15 cellular contexts compared by ENCODE assay signal in the genomic region with DNA sequence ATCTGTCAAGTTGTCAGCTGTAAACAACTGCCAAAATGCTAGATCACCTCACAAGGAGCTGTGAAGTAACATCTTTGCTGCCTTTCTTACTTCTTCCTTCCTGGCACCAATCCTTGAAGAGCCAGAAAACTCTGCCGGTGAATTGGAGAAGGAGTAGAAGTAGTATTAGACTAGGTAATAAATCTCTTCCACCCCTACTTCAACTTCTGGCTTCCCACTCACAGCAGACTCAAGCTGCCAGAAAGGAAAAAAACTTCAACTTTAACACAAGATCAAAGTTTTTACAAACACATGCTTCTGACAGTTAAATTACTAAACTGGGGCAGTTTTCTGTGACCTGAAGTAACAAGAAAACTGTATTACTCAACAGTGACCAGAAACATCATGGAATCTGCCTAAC.
A peak's percentile ranks its signal among the peaks of the same experiment; 100 is the strongest.
DNase-seq lines count a peak whose midpoint lies in the region; ATAC-seq, FAIRE-seq and TF ChIP-seq lines count a peak whose summit lies in the region.
"Had no signal": no experiment of that assay in that cellular context is flagged by ENCODE, and none has a peak within 500 bp of the region (broad histone marks: within the 10 kb centered on the region; RNA-seq: fewer than 3 reads in every experiment).

No MANE protein-coding gene starts in this region.

- H3K79me2 ChIP-seq in endothelial cell of umbilical vein (ENCODE audit: control insufficient read depth, insufficient read depth, low read length) = no peaks in the 10 kb centered on the region
- H3K79me2 ChIP-seq: parathyroid adenoma had no signal

- no peaks in the 10 kb centered on the region for H3K4me1 ChIP-seq in endothelial cell of umbilical vein (ENCODE audit: control insufficient read depth, extremely low read depth, insufficient read depth, low read length)
- peaks cover 30 to 34% of the 10 kb centered on the region in 2 experiments for H3K4me1 ChIP-seq in neutrophil (ENCODE audit: control insufficient read depth in 1 of 2, insufficient read depth in 1 of 2, low read depth in 1 of 2, low read length in 1 of 2)
- H3K4me1 ChIP-seq in SJCRH30 = peaks cover 7% of the 10 kb centered on the region; the same call in 1 of the 2 replicates
- H3K4me1 ChIP-seq: parathyroid adenoma had no signal

- no peak for FAIRE-seq in endothelial cell of umbilical vein (lab: Jason Lieb, UNC)
- FAIRE-seq: GM19239 had no signal

- dilution Hi-C loops in endothelial cell of umbilical vein (cut with MboI; ENCODE audit: extremely low pct_ligation_motif_present, low sequenced_read_pairs) = no loop called here

- H3K27ac ChIP-seq in endothelial cell of umbilical vein (ENCODE audit: insufficient read depth, low read depth, low read length) (no peak overlapping the region), neutrophil (peak overlapping the region; percentile 91), SJCRH30 (no peak overlapping the region)
- H3K27ac ChIP-seq: parathyroid adenoma had no signal

- BruUV-seq in endothelial cell of umbilical vein (replicated peaks; lab: Mats Ljungman, UMichigan) = no TSS peak

- peaks cover 3% of the 10 kb centered on the region for H3K4me1 Mint-ChIP-seq in progenitor cell of endocrine pancreas (ENCODE audit: low read depth)

- H4K20me1 ChIP-seq in endothelial cell of umbilical vein (replicated peaks; ENCODE audit: control insufficient read depth, extremely low read depth, insufficient read depth, low read length) = no peaks in the 10 kb centered on the region

- peak overlapping the region; percentile 40 for H2AFZ ChIP-seq in endothelial cell of umbilical vein (ENCODE audit: low read depth, low read length)
- H2AFZ ChIP-seq: parathyroid adenoma had no signal

- H3K36me3 ChIP-seq in endothelial cell of umbilical vein (ENCODE audit: control insufficient read depth in 2 of 2, extremely low read depth in 1 of 2, insufficient read depth in 2 of 2, low read length in 2 of 2) (no peaks in the 10 kb centered on the region), neutrophil (no peaks in the 10 kb centered on the region), SJCRH30 (no peaks in the 10 kb centered on the region)

- no peak for TF ChIP-seq POLR2A in NB4 (IDR thresholded peaks at IDR 0.05; ENCODE audit: extremely low read depth, insufficient read length)
- TF ChIP-seq POLR2A in endothelial cell of umbilical vein (IDR thresholded peaks at IDR 0.05; ENCODE audit: low read depth, low read length) = no peak

- H3K27ac Mint-ChIP-seq in progenitor cell of endocrine pancreas = no peak overlapping the region
- H3K27ac Mint-ChIP-seq: T-helper 1 cell treated with Interleukin-12 subunit alpha and Interleukin-12 subunit beta and Interleukin-4 antibody, amounts not matched to agents 30 μg/mL and 1 μg/mL, for 36 hours had no signal

- H3K9me3 ChIP-seq in endothelial cell of umbilical vein (replicated peaks; ENCODE audit: control insufficient read depth, insufficient read depth, low read length) = no peaks in the 10 kb centered on the region
- no peaks in the 10 kb centered on the region for H3K9me3 ChIP-seq in neutrophil
- H3K9me3 ChIP-seq in SJCRH30 (replicated peaks) = 0 out of 2 replicates have a peak, but pooled peaks cover 2% of the 10 kb centered on the region

- H3K4me3 ChIP-seq in NB4 (ENCODE audit: low read depth, low read length) (peak overlapping the region; percentile 3), endothelial cell of umbilical vein (replicated peaks in 1 of 3; ENCODE audit: insufficient read depth in 1 of 3, low read depth in 1 of 3, low read length in 3 of 3) (no peak overlapping the region), neutrophil (ENCODE audit: low read depth in 1 of 2, low read length in 1 of 2) (peak overlapping the region; percentile 33 to 43), SJCRH30 (no peak overlapping the region)
- H3K4me3 ChIP-seq: lung had no signal

- H3K27me3 Mint-ChIP-seq in progenitor cell of endocrine pancreas = no peaks in the 10 kb centered on the region
- H3K27me3 Mint-ChIP-seq: brain had no signal

- CTCF ChIA-PET in endothelial cell of umbilical vein (lab: Charles Lee) = no interaction called here

- H3K36me3 Mint-ChIP-seq in progenitor cell of endocrine pancreas (ENCODE audit: insufficient read depth) = no peaks in the 10 kb centered on the region
- H3K36me3 Mint-ChIP-seq: brain had no signal

- H3K4me3 Mint-ChIP-seq in progenitor cell of endocrine pancreas (ENCODE audit: low read depth) = no peak overlapping the region
- H3K4me3 Mint-ChIP-seq: brain; T-helper 1 cell treated with Interleukin-12 subunit alpha and Interleukin-12 subunit beta and Interleukin-4 antibody, amounts not matched to agents 30 μg/mL and 1 μg/mL, for 36 hours had no signal

- intact Hi-C loops in endothelial cell of umbilical vein (cut with micrococcal nuclease) = no loop called here

- H3K9me3 Mint-ChIP-seq in progenitor cell of endocrine pancreas (ENCODE audit: low read depth) = no peaks in the 10 kb centered on the region
- H3K9me3 Mint-ChIP-seq: T-helper 1 cell treated with Interleukin-12 subunit alpha and Interleukin-12 subunit beta and Interleukin-4 antibody, amounts not matched to agents 30 μg/mL and 1 μg/mL, for 36 hours had no signal

- POLR2A ChIA-PET in endothelial cell of umbilical vein (lab: Charles Lee) = no interaction called here

- TF ChIP-seq CTCF in NB4 (IDR thresholded peaks at IDR 0.05; ENCODE audit: low read depth, low read length) (no peak), endothelial cell of umbilical vein (IDR thresholded peaks at IDR 0.05; ENCODE audit: extremely low read depth in 1 of 2, insufficient read depth in 1 of 2, low read depth in 1 of 2, low read length in 2 of 2) (no peak), neutrophil (IDR thresholded peaks at IDR 0.05) (no peak), progenitor cell of endocrine pancreas (IDR thresholded peaks at IDR 0.05; ENCODE audit: unreplicated experiment) (no peak)

- DNase-seq in EH (ENCODE audit: low read depth) = peak; percentile 19
- DNase-seq in NB4 (ENCODE audit: low read depth) = peak; percentile 68
- DNase-seq in endothelial cell of umbilical vein (ENCODE audit: low read depth, low spot score) = no peak
- no peak for DNase-seq in SJCRH30
- DNase-seq in progenitor cell of endocrine pancreas (ENCODE audit: low spot score, unreplicated experiment) = no peak
- DNase-seq: DMS153; stimulated activated CD4-positive, alpha-beta T cell treated with anti-CD3 and anti-CD28 coated beads, Interleukin-2, amount 100 ng/mL, for 24 hours had no signal

- no peak overlapping the region for H3K4me2 ChIP-seq in endothelial cell of umbilical vein (ENCODE audit: insufficient read depth, low read length)

- H3K27me3 ChIP-seq in endothelial cell of umbilical vein (ENCODE audit: control insufficient read depth in 2 of 2, insufficient read depth in 2 of 2, low read length in 2 of 2) (no peaks in the 10 kb centered on the region), neutrophil (no peaks in the 10 kb centered on the region), SJCRH30 (no peaks in the 10 kb centered on the region)

- H3K9ac ChIP-seq in endothelial cell of umbilical vein (replicated peaks; ENCODE audit: extremely low read depth, insufficient read depth, low read length) = no peak overlapping the region
- H3K9ac ChIP-seq: parathyroid adenoma had no signal

- no peaks in the 10 kb centered on the region for H3K9me1 ChIP-seq in endothelial cell of umbilical vein (replicated peaks; ENCODE audit: control insufficient read depth, extremely low read depth, insufficient read depth, low read length)

- no peak for ATAC-seq in HG02973 (IDR thresholded peaks at IDR 0.05; ENCODE audit: unreplicated experiment)
- no peak for ATAC-seq in HG02981 (IDR thresholded peaks at IDR 0.05; ENCODE audit: unreplicated experiment)

TF ChIP-seq in endothelial cell of umbilical vein, 7 proteins besides CTCF, POLR2A, EP300 and RAD21:
- no peak for TF ChIP-seq FOS (IDR thresholded peaks at IDR 0.05; ENCODE audit: borderline replicate concordance, insufficient read depth, low read length)
- TF ChIP-seq POLR2AphosphoS5 (IDR thresholded peaks at IDR 0.05; ENCODE audit: insufficient read depth, low read depth, low read length) = no peak
- TF ChIP-seq, protein P1, sequence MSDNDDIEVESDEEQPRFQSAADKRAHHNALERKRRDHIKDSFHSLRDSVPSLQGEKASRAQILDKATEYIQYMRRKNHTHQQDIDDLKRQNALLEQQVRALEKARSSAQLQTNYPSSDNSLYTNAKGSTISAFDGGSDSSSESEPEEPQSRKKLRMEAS (IDR thresholded peaks at IDR 0.05; ENCODE audit: insufficient read depth, insufficient read length) = no peak
- no peak for TF ChIP-seq EZH2 (IDR thresholded peaks at IDR 0.05; ENCODE audit: borderline replicate concordance, low read depth, low read length, severe bottlenecking)
- TF ChIP-seq MYC (IDR thresholded peaks at IDR 0.05; ENCODE audit: low read depth, low read length) = no peak
- no peak for TF ChIP-seq GATA2 (IDR thresholded peaks at IDR 0.05; ENCODE audit: insufficient read depth, insufficient read length, low read depth, low read length)
- TF ChIP-seq JUN (IDR thresholded peaks at IDR 0.05; ENCODE audit: borderline replicate concordance, insufficient read depth, insufficient read length, low read depth) = no peak

Comparison
In these comparisons a context has a peak if more than half of its experiments do, and no peak if none do; other contexts are left out.
1. DNase-seq: peak in EH (single experiment) and NB4 (single experiment); none in endothelial cell of umbilical vein (single experiment), SJCRH30 (0 of 2) and progenitor cell of endocrine pancreas (single experiment).
2. H3K4me3 ChIP-seq: peak in NB4 (single experiment) and neutrophil (2 of 2); none in endothelial cell of umbilical vein (0 of 3) and SJCRH30 (single experiment).